23 cellular contexts compared by ENCODE assay signal in genomic region chrX:14923761-14924160, GRCh38.
"Had no signal": no experiment of that assay in that cellular context is flagged by ENCODE, and none has a peak within 500 bp of the region (broad histone marks: within the 10 kb centered on the region; RNA-seq: fewer than 3 reads in every experiment).

No MANE protein-coding gene starts in this region.

- ATAC-seq: gastroesophageal sphincter; heart left ventricle; left cardiac atrium; left lung; natural killer cell; pancreas; sciatic nerve; stimulated activated naive CD8-positive, alpha-beta T cell treated with anti-CD3 and anti-CD28 coated beads, Interleukin-15, amount 100 ng/mL, for 72 hours; upper lobe of right lung had no signal

- H3K4me1 ChIP-seq: gastroesophageal sphincter, left lung, pancreas, right atrium auricular region, suprapubic skin, transverse colon, upper lobe of right lung, uterus had no signal

- H3K4me3 ChIP-seq: gastroesophageal sphincter, heart left ventricle, hepatocyte, left lung, pancreas, right atrium auricular region, smooth muscle cell, suprapubic skin, transverse colon, upper lobe of right lung, uterus had no signal

- H3K4me3 Mint-ChIP-seq: endodermal cell; natural killer cell; stimulated activated naive CD8-positive, alpha-beta T cell treated with anti-CD3 and anti-CD28 coated beads, Interleukin-15, amount 100 ng/mL, for 72 hours had no signal

- H3K36me3 ChIP-seq: pancreas, right atrium auricular region, transverse colon, uterus had no signal

- H3K36me3 Mint-ChIP-seq: natural killer cell had no signal

- H2AFZ ChIP-seq: hepatocyte had no signal

- H3K79me2 ChIP-seq: hepatocyte had no signal

- DNase-seq: cerebellar nuclear complex; cortex of kidney; endodermal cell; heart left ventricle; left cardiac atrium; left lung; natural killer cell; pancreas; stimulated activated CD4-positive, alpha-beta T cell treated with anti-CD3 and anti-CD28 coated beads, Interleukin-12 subunit alpha, Interleukin-12 subunit beta, amount 100 ng/mL, for 4 hours; stimulated activated CD4-positive, alpha-beta T cell treated with anti-CD3 and anti-CD28 coated beads, Interleukin-1b, Interleukin-23, amount 100 ng/mL, for 48 hours; stimulated activated CD4-positive, alpha-beta T cell treated with anti-CD3 and anti-CD28 coated beads, Interleukin-4, amount 100 ng/mL, for 1 hour; stimulated activated CD8-positive, alpha-beta memory T cell treated with anti-CD3 and anti-CD28 coated beads, Interleukin-4, amount 100 ng/mL, for 48 hours; stimulated activated naive CD4-positive, alpha-beta T cell; stimulated activated naive CD8-positive, alpha-beta T cell treated with anti-CD3 and anti-CD28 coated beads, Interleukin-15, amount 100 ng/mL, for 72 hours; transverse colon; upper lobe of right lung; uterus had no signal

- H3K27ac ChIP-seq: gastroesophageal sphincter, heart left ventricle, hepatocyte, left lung, pancreas, right atrium auricular region, suprapubic skin, transverse colon, upper lobe of right lung, uterus had no signal

- H3K27ac Mint-ChIP-seq: endodermal cell; natural killer cell; stimulated activated naive CD8-positive, alpha-beta T cell treated with anti-CD3 and anti-CD28 coated beads, Interleukin-15, amount 100 ng/mL, for 72 hours had no signal

- H3K9me3 Mint-ChIP-seq: stimulated activated naive CD8-positive, alpha-beta T cell treated with anti-CD3 and anti-CD28 coated beads, Interleukin-15, amount 100 ng/mL, for 72 hours had no signal

- FAIRE-seq: pancreas had no signal

- H3K9me3 ChIP-seq: gastroesophageal sphincter, heart left ventricle, left lung, pancreas, right atrium auricular region, suprapubic skin, transverse colon, upper lobe of right lung, uterus had no signal

- H3K4me1 Mint-ChIP-seq: endodermal cell; natural killer cell; stimulated activated naive CD8-positive, alpha-beta T cell treated with anti-CD3 and anti-CD28 coated beads, Interleukin-15, amount 100 ng/mL, for 72 hours had no signal

- H3K4me2 ChIP-seq: hepatocyte, smooth muscle cell had no signal

- H3K27me3 ChIP-seq: gastroesophageal sphincter, heart left ventricle, hepatocyte, pancreas, right atrium auricular region, suprapubic skin, transverse colon, upper lobe of right lung, uterus had no signal
